ENCODE assay signal across 10 cellular contexts in the genomic region with DNA sequence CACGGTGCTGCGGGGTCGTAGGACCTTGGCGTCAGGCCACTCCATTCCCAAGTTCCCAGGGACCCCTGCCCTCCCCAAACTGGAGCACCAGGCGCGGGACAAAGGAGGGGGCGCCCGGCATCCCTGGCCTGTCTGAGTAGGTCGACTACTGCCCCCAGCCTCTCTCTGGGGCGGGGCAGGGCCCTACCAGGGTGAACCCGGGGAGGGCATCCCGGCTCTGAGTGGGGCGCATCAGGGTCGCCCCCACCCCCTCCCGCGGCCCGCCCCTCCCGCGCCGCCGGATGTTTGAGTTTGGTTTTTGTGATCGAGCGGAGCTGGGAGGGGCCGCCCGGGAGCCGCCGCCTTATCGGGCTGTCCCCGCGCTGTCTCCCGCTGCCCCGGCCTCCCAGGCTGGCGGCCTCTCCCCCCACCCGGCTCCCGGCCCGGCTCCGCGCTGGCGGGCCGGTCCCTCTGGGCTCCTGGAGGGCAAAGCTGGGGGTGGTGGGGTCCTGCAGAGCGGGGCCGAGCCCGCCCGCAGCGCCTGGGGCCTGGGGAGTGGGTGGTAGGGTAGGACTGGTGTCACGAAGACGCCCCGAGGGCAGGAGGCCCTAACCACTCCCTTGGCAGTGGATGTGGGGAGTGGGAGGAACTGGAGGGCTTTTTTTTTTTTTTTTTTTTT. TPM values are rescaled to one million over a fixed set of nuclear protein-coding genes. Genes with fewer than 3 reads are reported as not detected.
A peak's percentile ranks its signal among the peaks of the same experiment; 100 is the strongest.
DNase-seq lines count a peak whose midpoint lies in the region; ATAC-seq and TF ChIP-seq lines count a peak whose summit lies in the region.
"Had no signal": no experiment of that assay in that cellular context is flagged by ENCODE, and none has a peak within 500 bp of the region (broad histone marks: within the 10 kb centered on the region; RNA-seq: fewer than 3 reads in every experiment).

No MANE protein-coding gene starts in this region.

- 0 out of 2 replicates have a peak, but pooled peaks cover 5% of the 10 kb centered on the region for H3K4me1 ChIP-seq in DOHH2 (ENCODE audit: control insufficient read depth, low read length)
- peaks cover 4 to 64% (median 32%) of the 10 kb centered on the region in 9 donors for H3K4me1 ChIP-seq in heart right ventricle
- peaks cover 5% of the 10 kb centered on the region for H3K4me1 ChIP-seq in prostate gland (replicated peaks)

- no peaks in the 10 kb centered on the region for H3K9me2 ChIP-seq in DOHH2 (replicated peaks; ENCODE audit: control insufficient read depth, low read length)

- H3K27ac ChIP-seq in DOHH2 (ENCODE audit: low read depth, low read length) (no peak overlapping the region), heart right ventricle (peak overlapping the region in 9 of 10 donors; percentile 27 to 83 (median 74)), prostate gland (peak overlapping the region; percentile 54 to 62)

- H3K4me2 ChIP-seq in DOHH2 (ENCODE audit: low read length), result peak overlapping the region; percentile 33; the same call in 1 of the 2 replicates

- H3K36me3 ChIP-seq in DOHH2 (ENCODE audit: control insufficient read depth, low read length) (no peaks in the 10 kb centered on the region), heart right ventricle (no peaks in the 10 kb centered on the region), prostate gland (no peaks in the 10 kb centered on the region)

- ATAC-seq in heart right ventricle (peak; percentile 35 to 82 (median 68)), GM18909 (IDR thresholded peaks at IDR 0.05; ENCODE audit: poor library complexity, unreplicated experiment) (no peak)
- ATAC-seq: SK-N-SH treated with all-trans-retinoic acid at 6 μM for 48 hours had no signal

- H3F3A ChIP-seq in DOHH2 (ENCODE audit: control insufficient read depth, insufficient read depth), result no peaks in the 10 kb centered on the region

- H3K4me3 ChIP-seq in DOHH2 (ENCODE audit: low read length) (peak overlapping the region; percentile 30; the same call in 1 of the 2 replicates), heart right ventricle (peak overlapping the region in 9 of 10 donors; percentile 23 to 49 (median 38)), prostate gland (peak overlapping the region in 1 of 2 donors; percentile 20)

- WGBS in heart right ventricle, 2 donors, result 24 to 26% methylated on average over 38 to 48 of the region's 48 CpGs
- WGBS in prostate gland, result 25% methylated on average over 8 of the region's 48 CpGs

- DNase-seq in activated CD4-positive, alpha-beta T cell treated with anti-CD3 and anti-CD28 coated beads, Interleukin-2, amount 50 U/mL, for 48 hours, result peak; percentile 7 to 9
- peak; percentile 45 to 56 for DNase-seq in heart right ventricle
- no peak for DNase-seq in prostate gland (ENCODE audit: low spot score)
- no peak for DNase-seq in NCI-H446 (lab: John Stamatoyannopoulos, UW)
- no peak for DNase-seq in DMS 273 treated with DMSO at 0.1 percent for 48 hours (lab: John Stamatoyannopoulos, UW)
- no peak for DNase-seq in islet precursor cell
- DNase-seq: GOT3 had no signal

- H3K79me2 ChIP-seq in DOHH2 (ENCODE audit: control insufficient read depth, low read length), result no peaks in the 10 kb centered on the region

- H3K9me3 ChIP-seq in DOHH2 (ENCODE audit: control insufficient read depth, insufficient read depth, low read length), result no peaks in the 10 kb centered on the region
- H3K9me3 ChIP-seq in heart right ventricle, result no peaks in the 10 kb centered on the region
- H3K9me3 ChIP-seq in prostate gland, result no peaks in the 10 kb centered on the region

- intact Hi-C loops in heart right ventricle (cut with DNase I), result loop anchor here in 1 of 10 donors (5.0 kb wide), 1 partner anchor 42 kb away; no protein-coding TSS in a partner anchor
- intact Hi-C loops in prostate gland (cut with DNase I), result no loop called here

- H4K20me1 ChIP-seq in DOHH2 (ENCODE audit: control insufficient read depth, insufficient read depth, low read depth, low read length), result no peaks in the 10 kb centered on the region

- TF ChIP-seq CTCF in DOHH2 (IDR thresholded peaks at IDR 0.05; ENCODE audit: low read depth, low read length, poor library complexity, severe bottlenecking) (no peak), heart right ventricle (IDR thresholded peaks at IDR 0.05) (no peak), prostate gland (IDR thresholded peaks at IDR 0.05) (no peak)

- TF ChIP-seq POLR2A in prostate gland (IDR thresholded peaks at IDR 0.05), result no peak

- peaks cover 24% of the 10 kb centered on the region for H3K27me3 ChIP-seq in DOHH2 (ENCODE audit: control insufficient read depth, low read length)
- H3K27me3 ChIP-seq in heart right ventricle, result peaks cover 0 to 6% (median 0%) of the 10 kb centered on the region in 7 donors
- no peaks in the 10 kb centered on the region for H3K27me3 ChIP-seq in prostate gland (replicated peaks; ENCODE audit: insufficient read depth)

RNA-seq across cellular contexts. Expression of gene SMAD6, which starts 47.2 kb away (rescaled TPM):
- total RNA-seq in heart right ventricle (10 to 100 TPM; 12.2 to 43.4 (median 20.6) TPM), prostate gland (10 to 100 TPM; 14.8 to 51.2 TPM)
- 10 to 100 TPM in 1 of 2 donors, 1 to 10 TPM in 1; 6.6 to 19.5 TPM for polyA plus RNA-seq in heart right ventricle

Comparison
In these comparisons a context has a peak if more than half of its experiments do, and no peak if none do; other contexts are left out.
1. DNase-seq: peak in activated CD4-positive, alpha-beta T cell treated with anti-CD3 and anti-CD28 coated beads, Interleukin-2, amount 50 U/mL, for 48 hours (2 of 2) and heart right ventricle (2 of 2); none in prostate gland (single experiment), NCI-H446 (0 of 2), DMS 273 treated with DMSO at 0.1 percent for 48 hours (single experiment) and islet precursor cell (single experiment).